11 cellular contexts compared by ENCODE assay signal in genomic region chr10:129964611-129965417, GRCh38. TPM values are rescaled to one million over a fixed set of nuclear protein-coding genes. Genes with fewer than 3 reads are reported as not detected.
DNase-seq lines count a peak whose midpoint lies in the region; ATAC-seq and TF ChIP-seq lines count a peak whose summit lies in the region.
"Had no signal": no experiment of that assay in that cellular context is flagged by ENCODE, and none has a peak within 500 bp of the region (broad histone marks: within the 10 kb centered on the region; RNA-seq: fewer than 3 reads in every experiment).

No MANE protein-coding gene starts in this region.

- H3K4me3 ChIP-seq in adipocyte (ENCODE audit: low read length) (peak overlapping the region; percentile 85), thoracic aorta (peak overlapping the region; percentile 77)
- H3K4me3 ChIP-seq: body of pancreas, mucosa of descending colon had no signal

- H3K36me3 ChIP-seq in adipocyte (ENCODE audit: control insufficient read depth, insufficient read depth, low read length, severe bottlenecking): no peaks in the 10 kb centered on the region
- H3K36me3 ChIP-seq in thoracic aorta: no peaks in the 10 kb centered on the region

- H3K4me1 Mint-ChIP-seq in activated T-cell treated with anti-CD3 and anti-CD28 coated beads, Interleukin-2, amount 50 U/mL, for 4 hours (ENCODE audit: low read depth): peaks cover 22% of the 10 kb centered on the region

- H3K27me3 Mint-ChIP-seq in activated T-cell treated with anti-CD3 and anti-CD28 coated beads, Interleukin-2, amount 50 U/mL, for 4 hours (ENCODE audit: low read depth): peaks cover 72% of the 10 kb centered on the region

- DNase-seq in activated T-cell treated with anti-CD3 and anti-CD28 coated beads, Interleukin-2, amount 50 U/mL, for 4 hours: no peak
- no peak for DNase-seq in activated T-cell treated with anti-CD3 and anti-CD28 coated beads for 4 hours
- DNase-seq in adipocyte (ENCODE audit: low read depth): no peak
- peak; percentile 39 for DNase-seq in left lobe of liver (ENCODE audit: low spot score)
- no peak for DNase-seq in thoracic aorta (ENCODE audit: low spot score)
- no peak for DNase-seq in cortex of kidney (lab: John Stamatoyannopoulos, UW)
- DNase-seq: SHP77 had no signal

- H3K9me3 ChIP-seq in adipocyte (ENCODE audit: control insufficient read depth, low read length): no peaks in the 10 kb centered on the region
- no peaks in the 10 kb centered on the region for H3K9me3 ChIP-seq in thoracic aorta
- H3K9me3 ChIP-seq: body of pancreas, mucosa of descending colon had no signal

- no peaks in the 10 kb centered on the region for H3K9me3 Mint-ChIP-seq in activated T-cell treated with anti-CD3 and anti-CD28 coated beads, Interleukin-2, amount 50 U/mL, for 4 hours

- peaks cover 8% of the 10 kb centered on the region for H3K4me1 ChIP-seq in adipocyte (ENCODE audit: control insufficient read depth, insufficient read depth, low read length)
- H3K4me1 ChIP-seq in thoracic aorta (ENCODE audit: control insufficient read depth in 1 of 2, low read depth in 2 of 2): peaks cover 12 to 51% of the 10 kb centered on the region in 2 donors

- no peak overlapping the region for H3K27ac ChIP-seq in thoracic aorta

- H3K27me3 ChIP-seq in adipocyte (replicated peaks; ENCODE audit: control insufficient read depth, insufficient read depth, low read length) (no peaks in the 10 kb centered on the region), thoracic aorta (replicated peaks; ENCODE audit: insufficient read depth) (peaks cover 37% of the 10 kb centered on the region)

- H3K9ac ChIP-seq in adipocyte (ENCODE audit: low read length): peak overlapping the region; percentile 88

- peak overlapping the region; percentile 32 for H3K4me3 Mint-ChIP-seq in activated T-cell treated with anti-CD3 and anti-CD28 coated beads, Interleukin-2, amount 50 U/mL, for 4 hours

- TF ChIP-seq CTCF in thoracic aorta (IDR thresholded peaks at IDR 0.05): no peak

- H3K36me3 Mint-ChIP-seq in activated T-cell treated with anti-CD3 and anti-CD28 coated beads, Interleukin-2, amount 50 U/mL, for 4 hours (ENCODE audit: insufficient read depth): no peaks in the 10 kb centered on the region

- no peak for ATAC-seq in activated T-cell treated with anti-CD3 and anti-CD28 coated beads, Interleukin-2, amount 50 U/mL, for 4 hours
- ATAC-seq in left lobe of liver: no peak
- ATAC-seq in thoracic aorta (ENCODE audit: insufficient number of reproducible peaks, low FRiP score, low read depth): no peak
- no peak for ATAC-seq in GM19328 (IDR thresholded peaks at IDR 0.05; ENCODE audit: unreplicated experiment)
- ATAC-seq in GM21717 (IDR thresholded peaks at IDR 0.05; ENCODE audit: unreplicated experiment): no peak

RNA-seq across cellular contexts. Expression of gene EBF3, which starts 0.7 kb away (rescaled TPM):
- not detected for total RNA-seq in activated T-cell treated with anti-CD3 and anti-CD28 coated beads, Interleukin-2, amount 50 U/mL, for 4 hours
- total RNA-seq in left lobe of liver: not detected
- 1 to 10 TPM; 3.6 to 4.6 TPM for total RNA-seq in thoracic aorta
